8 cellular contexts compared by ENCODE assay signal in genomic region chr1:47192458-47193384, GRCh38. TPM values are rescaled to one million over a fixed set of nuclear protein-coding genes. Genes with fewer than 3 reads are reported as not detected.
A peak's percentile ranks its signal among the peaks of the same experiment; 100 is the strongest.
DNase-seq lines count a peak whose midpoint lies in the region; ATAC-seq, FAIRE-seq and TF ChIP-seq lines count a peak whose summit lies in the region.

No MANE protein-coding gene starts in this region.

- H3K4me3 Mint-ChIP-seq in activated T-cell treated with anti-CD3 and anti-CD28 coated beads, Interleukin-2, amount 50 U/mL, for 4 hours = no peak overlapping the region
- no peak overlapping the region for H3K4me3 Mint-ChIP-seq in natural killer cell treated with Interleukin-12 subunit alpha and Interleukin-12 subunit beta and Interleukin-15 and Interleukin-18, amount 100 ng/mL, for 72 hours
- no peak overlapping the region for H3K4me3 Mint-ChIP-seq in stimulated activated naive CD8-positive, alpha-beta T cell treated with anti-CD3 and anti-CD28 coated beads, Interleukin-15, amount 100 ng/mL, for 72 hours

- no peaks in the 10 kb centered on the region for H3K36me3 Mint-ChIP-seq in activated T-cell treated with anti-CD3 and anti-CD28 coated beads, Interleukin-2, amount 50 U/mL, for 4 hours (ENCODE audit: insufficient read depth)
- H3K36me3 Mint-ChIP-seq in natural killer cell treated with Interleukin-12 subunit alpha and Interleukin-12 subunit beta and Interleukin-15 and Interleukin-18, amount 100 ng/mL, for 72 hours = no peaks in the 10 kb centered on the region

- H3K27me3 ChIP-seq in PC-9 (ENCODE audit: insufficient read depth, low read depth) = no peaks in the 10 kb centered on the region

- peaks cover 7% of the 10 kb centered on the region for H3K27me3 Mint-ChIP-seq in activated T-cell treated with anti-CD3 and anti-CD28 coated beads, Interleukin-2, amount 50 U/mL, for 4 hours (ENCODE audit: low read depth)
- peaks cover 8 to 10% of the 10 kb centered on the region in 2 donors for H3K27me3 Mint-ChIP-seq in natural killer cell treated with Interleukin-12 subunit alpha and Interleukin-12 subunit beta and Interleukin-15 and Interleukin-18, amount 100 ng/mL, for 72 hours
- peaks cover 25% of the 10 kb centered on the region for H3K27me3 Mint-ChIP-seq in stimulated activated naive CD8-positive, alpha-beta T cell treated with anti-CD3 and anti-CD28 coated beads, Interleukin-15, amount 100 ng/mL, for 72 hours

- H3F3A ChIP-seq in PC-9 (ENCODE audit: insufficient read depth, low read depth) = no peaks in the 10 kb centered on the region

- no peaks in the 10 kb centered on the region for H3K9me3 Mint-ChIP-seq in activated T-cell treated with anti-CD3 and anti-CD28 coated beads, Interleukin-2, amount 50 U/mL, for 4 hours
- no peaks in the 10 kb centered on the region for H3K9me3 Mint-ChIP-seq in natural killer cell treated with Interleukin-12 subunit alpha and Interleukin-12 subunit beta and Interleukin-15 and Interleukin-18, amount 100 ng/mL, for 72 hours
- H3K9me3 Mint-ChIP-seq in stimulated activated naive CD8-positive, alpha-beta T cell treated with anti-CD3 and anti-CD28 coated beads, Interleukin-15, amount 100 ng/mL, for 72 hours = no peaks in the 10 kb centered on the region

- H3K27ac ChIP-seq in PC-9 = no peak overlapping the region

- H2AFZ ChIP-seq in PC-9 = no peak overlapping the region

- no peak overlapping the region for H3K27ac Mint-ChIP-seq in natural killer cell treated with Interleukin-12 subunit alpha and Interleukin-12 subunit beta and Interleukin-15 and Interleukin-18, amount 100 ng/mL, for 72 hours
- no peak overlapping the region for H3K27ac Mint-ChIP-seq in stimulated activated naive CD8-positive, alpha-beta T cell treated with anti-CD3 and anti-CD28 coated beads, Interleukin-15, amount 100 ng/mL, for 72 hours

- peak; percentile 72 for ATAC-seq in GM18517 (IDR thresholded peaks at IDR 0.05; ENCODE audit: unreplicated experiment)
- ATAC-seq in activated T-cell treated with anti-CD3 and anti-CD28 coated beads, Interleukin-2, amount 50 U/mL, for 4 hours = peak; percentile 78 to 79
- peak; percentile 67 to 68 for ATAC-seq in natural killer cell treated with Interleukin-12 subunit alpha and Interleukin-12 subunit beta and Interleukin-15 and Interleukin-18, amount 100 ng/mL, for 72 hours
- ATAC-seq in stimulated activated naive CD8-positive, alpha-beta T cell treated with anti-CD3 and anti-CD28 coated beads, Interleukin-15, amount 100 ng/mL, for 72 hours = peak; percentile 66

- H3K9me2 ChIP-seq in PC-9 (ENCODE audit: insufficient read depth) = no peaks in the 10 kb centered on the region

- H3K9me3 ChIP-seq in PC-9 (ENCODE audit: insufficient read depth, low read depth) = no peaks in the 10 kb centered on the region

- peak; percentile 78 for FAIRE-seq in HTR-8/SVneo (lab: Jason Lieb, UNC)

- H3K4me3 ChIP-seq in AG04449 (ENCODE audit: low read depth, low read length) = no peak overlapping the region
- H3K4me3 ChIP-seq in PC-9 = no peak overlapping the region
- no peak overlapping the region for H3K4me3 ChIP-seq in fibroblast of mammary gland (ENCODE audit: control insufficient read depth, low read depth, low read length)

- TF ChIP-seq CTCF in AG04449 (IDR thresholded peaks at IDR 0.05; ENCODE audit: insufficient read depth, low read length, missing control alignments) (peak; percentile 90), PC-9 (conservative IDR thresholded peaks at IDR 0.05) (peak; percentile 95), fibroblast of mammary gland (conservative IDR thresholded peaks at IDR 0.05; ENCODE audit: control insufficient read depth, insufficient read depth, low read depth, low read length) (peak; percentile 98)

- no TSS peak for BruUV-seq in PC-9 (replicated peaks; lab: Mats Ljungman, UMichigan)

- H4K20me1 ChIP-seq in PC-9 (ENCODE audit: insufficient read depth) = no peaks in the 10 kb centered on the region

- CTCF ChIA-PET in AG04449 (lab: Yijun Ruan, JAX) (interaction anchor here (0.7 to 9.1 kb wide), 37 partner anchors 9 to 550 kb away, joined by 3 to 213 read pairs (median 4); partner anchors contain the start of genes CMPK1 and STIL), PC-9 (lab: Charles Lee) (interaction anchor here (0.6 to 2.5 kb wide), 6 partner anchors 13 to 202 kb away, joined by 3 to 17 read pairs (median 4); no protein-coding TSS in a partner anchor)

- no peaks in the 10 kb centered on the region for H3K36me3 ChIP-seq in PC-9 (ENCODE audit: low read depth)

- intact Hi-C loops in PC-9 (cut with micrococcal nuclease; ENCODE audit: unreplicated experiment) = loop anchor here (1.0 to 5.0 kb wide), 2 partner anchors 71 to 245 kb away; partner anchors contain the start of gene FOXD2

- no peaks in the 10 kb centered on the region for H3K4me1 ChIP-seq in PC-9 (replicated peaks; ENCODE audit: insufficient read depth)

- no peaks in the 10 kb centered on the region for H3K4me1 Mint-ChIP-seq in activated T-cell treated with anti-CD3 and anti-CD28 coated beads, Interleukin-2, amount 50 U/mL, for 4 hours (ENCODE audit: low read depth)
- H3K4me1 Mint-ChIP-seq in natural killer cell treated with Interleukin-12 subunit alpha and Interleukin-12 subunit beta and Interleukin-15 and Interleukin-18, amount 100 ng/mL, for 72 hours (ENCODE audit: low read depth in 2 of 2) = peaks cover 0 to 7% of the 10 kb centered on the region in 2 donors
- H3K4me1 Mint-ChIP-seq in stimulated activated naive CD8-positive, alpha-beta T cell treated with anti-CD3 and anti-CD28 coated beads, Interleukin-15, amount 100 ng/mL, for 72 hours = peaks cover 6% of the 10 kb centered on the region

- POLR2A ChIA-PET in AG04449 (lab: Yijun Ruan, JAX) (interaction anchor here (1.3 kb wide), 1 partner anchor 9 kb away, joined by 3 read pairs; no protein-coding TSS in a partner anchor), PC-9 (lab: Charles Lee; ENCODE audit: unreplicated experiment) (interaction anchor here (0.6 kb wide), 1 partner anchor 49 kb away, joined by 4 read pairs; no protein-coding TSS in a partner anchor)

- H3K4me2 ChIP-seq in PC-9 = no peak overlapping the region; the same call in 1 of the 2 replicates

- no peaks in the 10 kb centered on the region for H3K79me2 ChIP-seq in PC-9 (ENCODE audit: low read depth)

- DNase-seq in AG04449 (ENCODE audit: low read depth, low spot score) = no peak
- peak; percentile 63 for DNase-seq in HTR-8/SVneo (ENCODE audit: insufficient read length, low spot score)
- DNase-seq in PC-9 = peak; percentile 57 to 69
- peak; percentile 53 for DNase-seq in activated T-cell treated with anti-CD3 and anti-CD28 coated beads, Interleukin-2, amount 50 U/mL, for 4 hours
- peak; percentile 64 for DNase-seq in fibroblast of mammary gland (ENCODE audit: low read depth)
- peak; percentile 74 for DNase-seq in natural killer cell treated with Interleukin-12 subunit alpha and Interleukin-12 subunit beta and Interleukin-15 and Interleukin-18, amount 100 ng/mL, for 72 hours (ENCODE audit: low spot score)
- DNase-seq in stimulated activated naive CD8-positive, alpha-beta T cell treated with anti-CD3 and anti-CD28 coated beads, Interleukin-15, amount 100 ng/mL, for 72 hours = peak; percentile 61 to 62

RNA-seq across cellular contexts. Expression of gene PDZK1IP1, which starts 2.9 kb away (rescaled TPM):
- 6.2 and 8.5 TPM in 2 replicates for total RNA-seq in PC-9 (2021)
- total RNA-seq in activated T-cell treated with anti-CD3 and anti-CD28 coated beads, Interleukin-2, amount 50 U/mL, for 4 hours = not detected
- not detected for total RNA-seq in natural killer cell treated with Interleukin-12 subunit alpha and Interleukin-12 subunit beta and Interleukin-15 and Interleukin-18, amount 100 ng/mL, for 72 hours

RNA-seq across cellular contexts. Expression of gene TAL1, which starts 39.3 kb away (rescaled TPM):
- not detected in 2 replicates for total RNA-seq in PC-9 (2021)
- under 1 TPM; 0.05 to 0.14 (median 0.11) TPM for total RNA-seq in activated T-cell treated with anti-CD3 and anti-CD28 coated beads, Interleukin-2, amount 50 U/mL, for 4 hours
- total RNA-seq in natural killer cell treated with Interleukin-12 subunit alpha and Interleukin-12 subunit beta and Interleukin-15 and Interleukin-18, amount 100 ng/mL, for 72 hours = 1 to 10 TPM in 1 of 2 donors, not detected in 1; 1.7 TPM

RNA-seq across cellular contexts. Expression of gene CYP4A22, which starts 55.5 kb away (rescaled TPM):
- not detected in 2 replicates for total RNA-seq in PC-9 (2021)
- total RNA-seq in activated T-cell treated with anti-CD3 and anti-CD28 coated beads, Interleukin-2, amount 50 U/mL, for 4 hours = not detected
- not detected for total RNA-seq in natural killer cell treated with Interleukin-12 subunit alpha and Interleukin-12 subunit beta and Interleukin-15 and Interleukin-18, amount 100 ng/mL, for 72 hours
